Comparison of ENCODE assay signal across 1 cellular context in genomic region chr3:177262396-177262795, GRCh38.
TF ChIP-seq lines count a peak whose summit lies in the region.

No MANE protein-coding gene starts in this region.

TF ChIP-seq in K562, 482 proteins besides CTCF, POLR2A, EP300 and RAD21 (continued from another document):
- TF ChIP-seq ZNF318 (IDR thresholded peaks at IDR 0.05; ENCODE audit: borderline replicate concordance in 1 of 2, low read depth in 1 of 2) (no peak), HDAC8 (tag; IDR thresholded peaks at IDR 0.05) (no peak), ARHGAP35 (IDR thresholded peaks at IDR 0.05; ENCODE audit: partially characterized antibody) (no peak), ELF2 (CRISPR knock-in tag; IDR thresholded peaks at IDR 0.05) (no peak), MBD1 (CRISPR knock-in tag; IDR thresholded peaks at IDR 0.05) (no peak), ZMIZ1 (IDR thresholded peaks at IDR 0.05; ENCODE audit: low read depth in 2 of 2, low read length in 2 of 2) (no peak), ZNF24 (IDR thresholded peaks at IDR 0.05) (no peak), TSHZ1 (CRISPR knock-in tag; IDR thresholded peaks at IDR 0.05) (no peak), TAL1 (IDR thresholded peaks at IDR 0.05) (no peak), MYBL2 (IDR thresholded peaks at IDR 0.05; ENCODE audit: low read depth) (no peak), MYBL2 (CRISPR knock-in tag; IDR thresholded peaks at IDR 0.05; ENCODE audit: borderline replicate concordance) (no peak), ATF1 (CRISPR knock-in tag; IDR thresholded peaks at IDR 0.05) (no peak), ATF1 (tag; IDR thresholded peaks at IDR 0.05) (no peak), ZKSCAN8 (CRISPR knock-in tag; IDR thresholded peaks at IDR 0.05) (no peak), HOMEZ (CRISPR knock-in tag; IDR thresholded peaks at IDR 0.05) (no peak), POU5F1 (IDR thresholded peaks at IDR 0.05; ENCODE audit: borderline replicate concordance, low read depth, low read length, partially characterized antibody) (no peak), ZNF133 (CRISPR knock-in tag; IDR thresholded peaks at IDR 0.05) (no peak), POLR2G (IDR thresholded peaks at IDR 0.05; ENCODE audit: low read depth, low read length) (no peak)
TF ChIP-seq in K562: peak in this region for 0.
